Comparison of ENCODE assay signal across 2 cellular contexts in the genomic region with DNA sequence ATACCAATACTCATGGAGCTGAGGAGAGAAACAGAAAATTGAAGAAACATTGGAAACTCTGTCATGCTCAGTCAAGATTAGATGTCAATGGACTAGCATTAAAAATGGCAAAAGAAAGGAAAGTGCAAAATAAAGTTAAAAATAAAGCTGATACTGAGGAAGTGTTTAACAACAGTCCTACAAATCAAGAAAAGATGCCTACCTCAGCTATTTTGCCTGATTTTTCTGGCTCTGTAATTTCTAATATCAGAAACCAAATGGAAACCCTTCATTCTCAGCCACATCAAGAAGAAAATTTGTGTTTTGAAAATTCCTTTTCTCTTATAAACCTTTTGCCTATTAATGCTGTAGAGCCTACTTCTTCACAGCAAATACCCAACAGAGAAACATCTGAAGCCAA.
TF ChIP-seq lines count a peak whose summit lies in the region.

No MANE protein-coding gene starts in this region.

TF ChIP-seq in HepG2, 621 proteins besides CTCF, POLR2A, EP300 and RAD21:
- TF ChIP-seq NKX3-1 (CRISPR knock-in tag; IDR thresholded peaks at IDR 0.05), result no peak
- no peak for TF ChIP-seq ZNF570 (CRISPR knock-in tag; IDR thresholded peaks at IDR 0.05; ENCODE audit: borderline replicate concordance)
- TF ChIP-seq, protein P1, sequence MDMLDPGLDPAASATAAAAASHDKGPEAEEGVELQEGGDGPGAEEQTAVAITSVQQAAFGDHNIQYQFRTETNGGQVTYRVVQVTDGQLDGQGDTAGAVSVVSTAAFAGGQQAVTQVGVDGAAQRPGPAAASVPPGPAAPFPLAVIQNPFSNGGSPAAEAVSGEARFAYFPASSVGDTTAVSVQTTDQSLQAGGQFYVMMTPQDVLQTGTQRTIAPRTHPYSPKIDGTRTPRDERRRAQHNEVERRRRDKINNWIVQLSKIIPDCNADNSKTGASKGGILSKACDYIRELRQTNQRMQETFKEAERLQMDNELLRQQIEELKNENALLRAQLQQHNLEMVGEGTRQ (IDR thresholded peaks at IDR 0.05; ENCODE audit: low read depth, low read length), result no peak
- TF ChIP-seq, protein P1 (CRISPR knock-in tag; IDR thresholded peaks at IDR 0.05; ENCODE audit: borderline replicate concordance), result no peak
- TF ChIP-seq, protein P2, sequence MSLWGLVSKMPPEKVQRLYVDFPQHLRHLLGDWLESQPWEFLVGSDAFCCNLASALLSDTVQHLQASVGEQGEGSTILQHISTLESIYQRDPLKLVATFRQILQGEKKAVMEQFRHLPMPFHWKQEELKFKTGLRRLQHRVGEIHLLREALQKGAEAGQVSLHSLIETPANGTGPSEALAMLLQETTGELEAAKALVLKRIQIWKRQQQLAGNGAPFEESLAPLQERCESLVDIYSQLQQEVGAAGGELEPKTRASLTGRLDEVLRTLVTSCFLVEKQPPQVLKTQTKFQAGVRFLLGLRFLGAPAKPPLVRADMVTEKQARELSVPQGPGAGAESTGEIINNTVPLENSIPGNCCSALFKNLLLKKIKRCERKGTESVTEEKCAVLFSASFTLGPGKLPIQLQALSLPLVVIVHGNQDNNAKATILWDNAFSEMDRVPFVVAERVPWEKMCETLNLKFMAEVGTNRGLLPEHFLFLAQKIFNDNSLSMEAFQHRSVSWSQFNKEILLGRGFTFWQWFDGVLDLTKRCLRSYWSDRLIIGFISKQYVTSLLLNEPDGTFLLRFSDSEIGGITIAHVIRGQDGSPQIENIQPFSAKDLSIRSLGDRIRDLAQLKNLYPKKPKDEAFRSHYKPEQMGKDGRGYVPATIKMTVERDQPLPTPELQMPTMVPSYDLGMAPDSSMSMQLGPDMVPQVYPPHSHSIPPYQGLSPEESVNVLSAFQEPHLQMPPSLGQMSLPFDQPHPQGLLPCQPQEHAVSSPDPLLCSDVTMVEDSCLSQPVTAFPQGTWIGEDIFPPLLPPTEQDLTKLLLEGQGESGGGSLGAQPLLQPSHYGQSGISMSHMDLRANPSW (CRISPR knock-in tag; IDR thresholded peaks at IDR 0.05; ENCODE audit: borderline replicate concordance), result no peak
- no peak for TF ChIP-seq ASH2L (IDR thresholded peaks at IDR 0.05; ENCODE audit: insufficient read length, low read depth, low read length)
- TF ChIP-seq, protein P3, sequence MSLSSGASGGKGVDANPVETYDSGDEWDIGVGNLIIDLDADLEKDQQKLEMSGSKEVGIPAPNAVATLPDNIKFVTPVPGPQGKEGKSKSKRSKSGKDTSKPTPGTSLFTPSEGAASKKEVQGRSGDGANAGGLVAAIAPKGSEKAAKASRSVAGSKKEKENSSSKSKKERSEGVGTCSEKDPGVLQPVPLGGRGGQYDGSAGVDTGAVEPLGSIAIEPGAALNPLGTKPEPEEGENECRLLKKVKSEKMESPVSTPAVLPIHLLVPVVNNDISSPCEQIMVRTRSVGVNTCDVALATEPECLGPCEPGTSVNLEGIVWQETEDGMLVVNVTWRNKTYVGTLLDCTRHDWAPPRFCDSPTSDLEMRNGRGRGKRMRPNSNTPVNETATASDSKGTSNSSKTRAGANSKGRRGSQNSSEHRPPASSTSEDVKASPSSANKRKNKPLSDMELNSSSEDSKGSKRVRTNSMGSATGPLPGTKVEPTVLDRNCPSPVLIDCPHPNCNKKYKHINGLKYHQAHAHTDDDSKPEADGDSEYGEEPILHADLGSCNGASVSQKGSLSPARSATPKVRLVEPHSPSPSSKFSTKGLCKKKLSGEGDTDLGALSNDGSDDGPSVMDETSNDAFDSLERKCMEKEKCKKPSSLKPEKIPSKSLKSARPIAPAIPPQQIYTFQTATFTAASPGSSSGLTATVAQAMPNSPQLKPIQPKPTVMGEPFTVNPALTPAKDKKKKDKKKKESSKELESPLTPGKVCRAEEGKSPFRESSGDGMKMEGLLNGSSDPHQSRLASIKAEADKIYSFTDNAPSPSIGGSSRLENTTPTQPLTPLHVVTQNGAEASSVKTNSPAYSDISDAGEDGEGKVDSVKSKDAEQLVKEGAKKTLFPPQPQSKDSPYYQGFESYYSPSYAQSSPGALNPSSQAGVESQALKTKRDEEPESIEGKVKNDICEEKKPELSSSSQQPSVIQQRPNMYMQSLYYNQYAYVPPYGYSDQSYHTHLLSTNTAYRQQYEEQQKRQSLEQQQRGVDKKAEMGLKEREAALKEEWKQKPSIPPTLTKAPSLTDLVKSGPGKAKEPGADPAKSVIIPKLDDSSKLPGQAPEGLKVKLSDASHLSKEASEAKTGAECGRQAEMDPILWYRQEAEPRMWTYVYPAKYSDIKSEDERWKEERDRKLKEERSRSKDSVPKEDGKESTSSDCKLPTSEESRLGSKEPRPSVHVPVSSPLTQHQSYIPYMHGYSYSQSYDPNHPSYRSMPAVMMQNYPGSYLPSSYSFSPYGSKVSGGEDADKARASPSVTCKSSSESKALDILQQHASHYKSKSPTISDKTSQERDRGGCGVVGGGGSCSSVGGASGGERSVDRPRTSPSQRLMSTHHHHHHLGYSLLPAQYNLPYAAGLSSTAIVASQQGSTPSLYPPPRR (CRISPR knock-in tag; IDR thresholded peaks at IDR 0.05; ENCODE audit: borderline replicate concordance), result no peak
- no peak for TF ChIP-seq DMAP1 (CRISPR knock-in tag; IDR thresholded peaks at IDR 0.05)
- TF ChIP-seq PLRG1 (conservative IDR thresholded peaks at IDR 0.05), result no peak
- TF ChIP-seq ZNF629 (CRISPR knock-in tag; conservative IDR thresholded peaks at IDR 0.05), result no peak
- TF ChIP-seq PRPF4 (IDR thresholded peaks at IDR 0.05; ENCODE audit: low read depth, low read length, poor library complexity, severe bottlenecking), result no peak
- TF ChIP-seq MAFF (IDR thresholded peaks at IDR 0.05; ENCODE audit: low read depth, low read length), result peak; percentile 84
- TF ChIP-seq MAFK (conservative IDR thresholded peaks at IDR 0.05 in 1 of 2, IDR thresholded peaks at IDR 0.05 in 1 of 2; ENCODE audit: low read length in 2 of 2), result peak; percentile 79 to 92
- TF ChIP-seq NCOR1 (IDR thresholded peaks at IDR 0.05; ENCODE audit: borderline replicate concordance, low read length), result no peak
- TF ChIP-seq CBX5 (CRISPR knock-in tag; IDR thresholded peaks at IDR 0.05; ENCODE audit: borderline replicate concordance), result no peak
- TF ChIP-seq CBX2 (IDR thresholded peaks at IDR 0.05; ENCODE audit: low read depth, low read length), result no peak
- TF ChIP-seq CBX2 (CRISPR knock-in tag; IDR thresholded peaks at IDR 0.05; ENCODE audit: low read depth), result no peak
- TF ChIP-seq ZNF101 (CRISPR knock-in tag; IDR thresholded peaks at IDR 0.05; ENCODE audit: borderline replicate concordance, low read depth), result no peak
TF ChIP-seq in HepG2: peak in this region for 2.

TF ChIP-seq in IMR-90, 13 proteins besides CTCF, POLR2A, EP300 and RAD21:
- peak; percentile 86 for TF ChIP-seq MAFK (IDR thresholded peaks at IDR 0.05; ENCODE audit: low read depth, low read length)
- no peak for TF ChIP-seq CEBPB (IDR thresholded peaks at IDR 0.05; ENCODE audit: low read depth, low read length)
